19 cellular contexts compared by ENCODE assay signal in genomic region chr1:109294481-109294880, GRCh38. TPM values are rescaled to one million over a fixed set of nuclear protein-coding genes. Genes with fewer than 3 reads are reported as not detected.
"Had no signal": no experiment of that assay in that cellular context is flagged by ENCODE, and none has a peak within 500 bp of the region (broad histone marks: within the 10 kb centered on the region; RNA-seq: fewer than 3 reads in every experiment).

No MANE protein-coding gene starts in this region.

- H3K4me3 ChIP-seq: adrenal gland, gastroesophageal sphincter, heart right ventricle, prostate gland had no signal

- H3K36me3 ChIP-seq: adrenal gland, gastroesophageal sphincter, heart right ventricle, prostate gland had no signal

- H3K4me1 ChIP-seq: prostate gland had no signal

- ATAC-seq: activated naive CD4-positive, alpha-beta T cell treated with anti-CD3 and anti-CD28 coated beads, Interleukin-2, amount 50 U/mL, for 72 hours; gastroesophageal sphincter; heart right ventricle; left ventricle myocardium superior; right cardiac atrium; stimulated activated naive CD8-positive, alpha-beta T cell treated with anti-CD3 and anti-CD28 coated beads, Interleukin-15, amount 100 ng/mL, for 72 hours had no signal

- H3K27ac ChIP-seq: adrenal gland, gastroesophageal sphincter, heart right ventricle, prostate gland had no signal

- DNase-seq: activated CD4-positive, alpha-beta T cell treated with anti-CD3 and anti-CD28 coated beads, Interleukin-2, amount 50 U/mL, for 1 hour; activated CD8-positive, alpha-beta memory T cell treated with anti-CD3 and anti-CD28 coated beads for 24 hours; activated CD8-positive, alpha-beta memory T cell treated with anti-CD3 and anti-CD28 coated beads, Interleukin-2, amount 50 U/mL, for 48 hours; activated gamma-delta T cell; adrenal gland; cerebellar nuclear complex; cortex of kidney; heart right ventricle; left ventricle myocardium superior; right cardiac atrium; stimulated activated CD4-positive, alpha-beta T cell treated with anti-CD3 and anti-CD28 coated beads, Interleukin-2, amount 100 ng/mL, for 48 hours; stimulated activated naive CD8-positive, alpha-beta T cell treated with anti-CD3 and anti-CD28 coated beads, Interleukin-15, amount 100 ng/mL, for 72 hours; T-helper 9 cell had no signal

- H3K9me3 ChIP-seq: adrenal gland, gastroesophageal sphincter, heart right ventricle, prostate gland had no signal

- H3K27me3 ChIP-seq: adrenal gland, gastroesophageal sphincter had no signal

RNA-seq across cellular contexts. Expression of gene MYBPHL, which starts 12.3 kb away (rescaled TPM):
- total RNA-seq: activated naive CD4-positive, alpha-beta T cell treated with anti-CD3 and anti-CD28 coated beads, Interleukin-2, amount 50 U/mL, for 72 hours; mononuclear cell; osteocyte; prostate gland; temporal lobe had no signal
